Comparison of ENCODE assay signal across 8 cellular contexts in the genomic region with DNA sequence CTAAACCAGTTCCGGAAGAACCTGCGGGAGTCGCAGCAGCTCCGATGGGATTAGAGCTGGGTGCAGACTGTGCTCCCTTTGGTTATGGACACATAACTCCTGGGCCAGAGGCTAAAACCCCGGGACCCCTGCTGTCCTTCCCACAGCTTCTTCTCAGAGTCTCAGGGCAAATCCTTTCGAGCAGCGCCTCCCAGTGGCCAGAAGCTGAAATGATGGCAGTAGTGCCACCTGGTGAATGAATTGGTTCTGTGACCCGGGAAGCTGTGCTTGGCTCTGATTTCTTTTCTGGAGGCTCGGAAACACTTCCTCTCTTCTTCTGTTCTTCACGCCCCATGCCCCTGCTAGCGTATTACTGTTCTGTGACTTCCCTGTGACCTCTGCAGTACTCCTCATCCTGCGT. TPM values are rescaled to one million over a fixed set of nuclear protein-coding genes. Genes with fewer than 3 reads are reported as not detected.
DNase-seq lines count a peak whose midpoint lies in the region; ATAC-seq, FAIRE-seq and TF ChIP-seq lines count a peak whose summit lies in the region.
"Not testable (repeated sequence)": the region's sequence is repeated elsewhere in the genome, so short reads cannot be mapped to it uniquely, and the experiment has no call there.

No MANE protein-coding gene starts in this region.

- not testable (repeated sequence) for FAIRE-seq in A549 (lab: Jason Lieb, UNC)

- 0 out of 6 replicates have a peak, but pooled peaks of 1 of the 2 experiments have one; percentile 74 for ATAC-seq in A549
- ATAC-seq in T-cell (replicated peaks in 1 of 4) = peak in 1 of 4 experiments; percentile 39

- H3K36me3 Mint-ChIP-seq in T-cell = not testable (repeated sequence)

- H3K4me1 Mint-ChIP-seq in T-cell = peaks cover 6 to 12% (median 6%) of the 10 kb centered on the region in 3 donors

- not testable (repeated sequence) for H3K9me3 Mint-ChIP-seq in T-cell

- not testable (repeated sequence) for H3K4me1 ChIP-seq in A549, esophagus muscularis mucosa

- not testable (repeated sequence) for H3K27me3 Mint-ChIP-seq in T-cell

- not testable (repeated sequence) for TF ChIP-seq POLR2A in A549 (IDR thresholded peaks at IDR 0.05; ENCODE audit: low read length); esophagus muscularis mucosa (IDR thresholded peaks at IDR 0.05; ENCODE audit: low read depth)

- peak; percentile 51 to 73 for DNase-seq in A549 (ENCODE audit: low read depth in 1 of 2, low spot score in 1 of 2)
- peak; percentile 18 for DNase-seq in GM19238 (ENCODE audit: insufficient read length, low spot score)
- DNase-seq in NCI-H2029 treated with DMSO at 0.1 percent for 48 hours (lab: John Stamatoyannopoulos, UW) = peak; percentile 8
- DNase-seq in T-cell = peak; percentile 10 to 80 (median 70)
- peak; percentile 92 for DNase-seq in activated effector memory CD4-positive, alpha-beta T cell treated with anti-CD3 and anti-CD28 coated beads, Interleukin-2, amount 50 U/mL, for 16 hours
- DNase-seq in esophagus muscularis mucosa (ENCODE audit: extremely low spot score) = peak; percentile 94
- DNase-seq in lung microvascular endothelial cell (ENCODE audit: low read depth in 2 of 2) = peak; percentile 58 to 76
- DNase-seq in stimulated activated CD4-positive, alpha-beta T cell treated with anti-CD3 and anti-CD28 coated beads, Interleukin-1b, Interleukin-23, amount 100 ng/mL, for 48 hours = peak; percentile 74

- H3K27me3 ChIP-seq in esophagus muscularis mucosa = not testable (repeated sequence)

- H3K9me3 ChIP-seq in A549, esophagus muscularis mucosa: not testable (repeated sequence)

- H3K4me3 Mint-ChIP-seq in T-cell = not testable (repeated sequence)

- CTCF ChIA-PET in A549 (lab: Yijun Ruan, JAX) (interaction anchor here (0.6 to 2.2 kb wide), 18 partner anchors 9 to 877 kb away, joined by 3 to 10 read pairs (median 3); partner anchors contain the start of gene ZNF195), T-cell (lab: Charles Lee) (interaction anchor here in 1 of 2 donors (0.9 to 1.7 kb wide), 3 partner anchors 11 to 67 kb away, joined by 3 to 12 read pairs (median 11); partner anchors contain the start of gene ZNF195)

- POLR2A ChIA-PET in A549 (lab: Yijun Ruan, JAX); T-cell (lab: Charles Lee): not testable (repeated sequence)

- H3K27ac ChIP-seq in A549; esophagus muscularis mucosa (replicated peaks in 1 of 4): not testable (repeated sequence)

- not testable (repeated sequence) for H3K36me3 ChIP-seq in esophagus muscularis mucosa

- 11% methylated on average over 12 of the region's 12 CpGs for WGBS in A549 (ENCODE audit: missing lambda C conversion rate)
- 21% methylated on average over 12 of the region's 12 CpGs for WGBS in esophagus muscularis mucosa

- H3K27ac Mint-ChIP-seq in T-cell = not testable (repeated sequence)

- TF ChIP-seq RAD21 in A549 (conservative IDR thresholded peaks at IDR 0.05 in 1 of 2, IDR thresholded peaks at IDR 0.05 in 1 of 2) = peak; percentile 59 to 74

- H3K4me3 ChIP-seq in A549, esophagus muscularis mucosa: not testable (repeated sequence)

- 0 out of 3 replicates have a peak overlapping the region, but pooled peaks have one; percentile 19 for H3K4me2 ChIP-seq in A549

- peak; percentile 61 for TF ChIP-seq CTCF in A549 (IDR thresholded peaks at IDR 0.05)
- TF ChIP-seq CTCF in esophagus muscularis mucosa (IDR thresholded peaks at IDR 0.05) = peak; percentile 63 to 75 (median 72)

- TF ChIP-seq EP300 in A549 (IDR thresholded peaks at IDR 0.05); esophagus muscularis mucosa (IDR thresholded peaks at IDR 0.05): not testable (repeated sequence)

- intact Hi-C loops in esophagus muscularis mucosa (cut with DNase I) = not testable (repeated sequence)

TF ChIP-seq in A549, 52 proteins besides CTCF, POLR2A, EP300 and RAD21:
- TF ChIP-seq SMC3 (IDR thresholded peaks at IDR 0.05) = peak; percentile 46

RNA-seq across cellular contexts. Expression of gene ZNF195, which starts 29.8 kb away (rescaled TPM):
- polyA plus RNA-seq in A549 (2011; rRNA removed) (30.1 and 30.9 TPM in 2 replicates), A549 (2017; fragmentation: RNase III; extraction: RNeasy Plus Mini Kit Qiagen cat#74134 plus additional on column Dnase treatment) (17.3 to 22.0 TPM (median 21.8 TPM) in 3 replicates)
- 12.3 and 12.7 TPM in 2 replicates for polyA plus RNA-seq in A549 (2012; cell fraction: cytosol; rRNA removed)
- polyA plus RNA-seq in A549 (2012; cell fraction: nucleus; rRNA removed) = 21.7 and 25.3 TPM in 2 replicates
- 29.7 and 38.7 TPM in 2 replicates for polyA minus RNA-seq in A549 (2011; rRNA and poly(A)+ RNA removed)
- total RNA-seq in T-cell (10 to 100 TPM; 22.9 to 35.8 (median 32.0) TPM), esophagus muscularis mucosa (10 to 100 TPM in 3 of 4 donors, 1 to 10 TPM in 1; 9.4 to 15.7 (median 12.5) TPM), lung microvascular endothelial cell (11.6 and 19.6 TPM in 2 replicates)

Comparison
In these comparisons a context has a peak if more than half of its experiments do, and no peak if none do; other contexts are left out.
1. DNase-seq: peak in every context shown above with its lines; median percentile 94 in esophagus muscularis mucosa; 92 in activated effector memory CD4-positive, alpha-beta T cell treated with anti-CD3 and anti-CD28 coated beads, Interleukin-2, amount 50 U/mL, for 16 hours; 74 in stimulated activated CD4-positive, alpha-beta T cell treated with anti-CD3 and anti-CD28 coated beads, Interleukin-1b, Interleukin-23, amount 100 ng/mL, for 48 hours; 70 in T-cell; 67 in lung microvascular endothelial cell; 62 in A549; 18 in GM19238; 8 in NCI-H2029 treated with DMSO at 0.1 percent for 48 hours.